Comparison of ENCODE assay signal across 24 cellular contexts in the genomic region with DNA sequence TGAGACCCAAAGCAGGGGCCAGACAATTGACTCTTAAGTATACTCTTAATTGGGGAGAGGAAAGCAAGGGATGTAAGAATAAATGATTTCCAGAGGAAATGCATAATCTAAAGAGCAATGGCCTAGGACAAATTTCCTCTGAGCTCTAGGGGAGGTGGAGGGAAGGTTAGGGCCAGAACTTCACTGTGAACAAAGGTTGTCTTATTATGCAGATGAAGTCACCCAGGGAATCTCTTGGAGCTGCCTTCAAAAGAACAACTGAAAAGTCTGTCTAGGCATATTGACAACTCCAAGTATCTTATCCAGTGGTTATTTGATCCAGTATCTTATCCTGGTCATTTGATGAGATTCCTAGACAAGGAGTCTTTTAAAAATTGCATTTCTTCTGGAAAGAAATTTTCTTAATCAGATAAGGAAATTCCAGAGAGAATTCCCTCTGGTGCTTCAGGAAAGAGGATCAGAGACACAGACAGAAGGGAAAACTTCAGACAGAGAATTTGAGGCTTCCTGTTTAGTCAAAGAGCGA. TPM values are rescaled to one million over a fixed set of nuclear protein-coding genes. Genes with fewer than 3 reads are reported as not detected.
A peak's percentile ranks its signal among the peaks of the same experiment; 100 is the strongest.
DNase-seq lines count a peak whose midpoint lies in the region; ATAC-seq, FAIRE-seq and TF ChIP-seq lines count a peak whose summit lies in the region.
"Had no signal": no experiment of that assay in that cellular context is flagged by ENCODE, and none has a peak within 500 bp of the region (broad histone marks: within the 10 kb centered on the region; RNA-seq: fewer than 3 reads in every experiment).

No MANE protein-coding gene starts in this region.

- H3K9me2 ChIP-seq in GM23338 (ENCODE audit: insufficient read depth), result no peaks in the 10 kb centered on the region

- no peaks in the 10 kb centered on the region; the same call in 1 of the 2 replicates for H4K20me1 ChIP-seq in GM23338 (replicated peaks; ENCODE audit: insufficient read depth)

- FAIRE-seq in GM19239 (lab: Jason Lieb, UNC), result peak; percentile 47
- FAIRE-seq: GM12892 had no signal

- no peak overlapping the region for H2AFZ ChIP-seq in GM23338

- intact Hi-C loops in uterus (cut with DNase I; ENCODE audit: low total_unique reads), result no loop called here

- peak overlapping the region; percentile 56; the same call in 1 of the 2 replicates for H3K27ac Mint-ChIP-seq in GM23338
- H3K27ac Mint-ChIP-seq: CD4-positive, alpha-beta memory T cell had no signal

- H3K27me3 ChIP-seq in GM23338 (ENCODE audit: insufficient read depth) (no peaks in the 10 kb centered on the region), NT2/D1 (ENCODE audit: insufficient read depth, insufficient read length) (no peaks in the 10 kb centered on the region), iPS-18a (ENCODE audit: control insufficient read depth, insufficient read depth, low read length) (no peaks in the 10 kb centered on the region), uterus (no peaks in the 10 kb centered on the region)

- H3K27ac ChIP-seq in GM23338 (ENCODE audit: low read depth), result no peak overlapping the region
- H3K27ac ChIP-seq in iPS-18a (ENCODE audit: low read length), result no peak overlapping the region
- H3K27ac ChIP-seq in uterus, result no peak overlapping the region

- TF ChIP-seq POLR2A in uterus (IDR thresholded peaks at IDR 0.05), result no peak

- H3K4me3 Mint-ChIP-seq in GM23338, result 0 out of 3 replicates have a peak overlapping the region, but pooled peaks have one; percentile 7

- DNase-seq in GM19239 (ENCODE audit: insufficient read length, low spot score) (no peak), GM23338 (ENCODE audit: low spot score) (peak; percentile 33), NT2/D1 (ENCODE audit: low read depth, low spot score) (peak; percentile 84), uterus (no peak), GM10266 (ENCODE audit: extremely low spot score) (no peak), cerebellar cortex (ENCODE audit: low spot score) (no peak), NCI-H2227 (lab: John Stamatoyannopoulos, UW; ENCODE audit: unreplicated experiment) (no peak)
- DNase-seq: C1 segment of cervical spinal cord; Calu3; CD4-positive, alpha-beta memory T cell; COR-L47; DMS53; DMS79 treated with DMSO at 0.1 percent for 48 hours; GF-D8; H7; HCEC 1CT had no signal

- H3K27me3 Mint-ChIP-seq in GM23338 (ENCODE audit: insufficient read depth, low read depth, poor library complexity), result no peaks in the 10 kb centered on the region
- H3K27me3 Mint-ChIP-seq: CD4-positive, alpha-beta memory T cell had no signal

- peaks cover 37% of the 10 kb centered on the region for H3K9me3 ChIP-seq in NT2/D1 (ENCODE audit: insufficient read depth, low read length)
- peaks cover 6% of the 10 kb centered on the region for H3K9me3 ChIP-seq in iPS-18a (ENCODE audit: control insufficient read depth, low read depth, low read length)
- H3K9me3 ChIP-seq in uterus, result no peaks in the 10 kb centered on the region

- H3K4me1 Mint-ChIP-seq in GM23338, result peaks cover 27% of the 10 kb centered on the region

- H3F3A ChIP-seq in GM23338 (replicated peaks; ENCODE audit: low read depth), result no peaks in the 10 kb centered on the region

- H3K9me3 Mint-ChIP-seq in GM23338, result peaks cover 30% of the 10 kb centered on the region; the same call in 2 of the 3 replicates

- H3K9ac ChIP-seq in NT2/D1 (ENCODE audit: insufficient read length, low read depth), result no peak overlapping the region
- H3K9ac ChIP-seq in iPS-18a (ENCODE audit: low read length), result no peak overlapping the region

- peak; percentile 38; the same call in 1 of the 3 replicates for ATAC-seq in GM23338

- TF ChIP-seq CTCF in GM23338 (conservative IDR thresholded peaks at IDR 0.05; ENCODE audit: low read depth in 2 of 2), result no peak
- no peak for TF ChIP-seq CTCF in uterus (IDR thresholded peaks at IDR 0.05)
- no peak for TF ChIP-seq CTCF in GM10266 (IDR thresholded peaks at IDR 0.05; ENCODE audit: control insufficient read depth, insufficient read depth, low read depth, missing control alignments)

- H3K4me1 ChIP-seq in GM23338 (ENCODE audit: insufficient read depth), result peaks cover 16% of the 10 kb centered on the region
- no peaks in the 10 kb centered on the region for H3K4me1 ChIP-seq in NT2/D1 (ENCODE audit: insufficient read depth, insufficient read length)
- H3K4me1 ChIP-seq in iPS-18a (ENCODE audit: control insufficient read depth, low read depth, low read length), result peaks cover 14% of the 10 kb centered on the region
- H3K4me1 ChIP-seq in uterus, result no peaks in the 10 kb centered on the region

- H3K36me3 ChIP-seq in GM23338 (ENCODE audit: insufficient read depth), result no peaks in the 10 kb centered on the region
- peaks cover 14% of the 10 kb centered on the region for H3K36me3 ChIP-seq in NT2/D1 (ENCODE audit: insufficient read depth, insufficient read length, low read length)
- peaks cover 4% of the 10 kb centered on the region for H3K36me3 ChIP-seq in iPS-18a (ENCODE audit: control insufficient read depth, low read depth, low read length)
- no peaks in the 10 kb centered on the region for H3K36me3 ChIP-seq in uterus

- peaks cover 50% of the 10 kb centered on the region for H3K36me3 Mint-ChIP-seq in GM23338 (ENCODE audit: low read depth)

- peaks cover 89% of the 10 kb centered on the region for H3K79me2 ChIP-seq in GM23338 (replicated peaks; ENCODE audit: insufficient read depth)

- H3K4me2 ChIP-seq in GM23338, result peak overlapping the region; percentile 50

- H3K4me3 ChIP-seq in GM23338 (0 out of 2 replicates have a peak overlapping the region, but pooled peaks have one; percentile 25), NT2/D1 (ENCODE audit: insufficient read length, low read depth) (no peak overlapping the region), iPS-18a (ENCODE audit: low read length) (peak overlapping the region; percentile 30), uterus (no peak overlapping the region)

TF ChIP-seq in GM23338, 12 proteins besides CTCF, POLR2A, EP300 and RAD21 (continues in another document):
- TF ChIP-seq, protein P1, sequence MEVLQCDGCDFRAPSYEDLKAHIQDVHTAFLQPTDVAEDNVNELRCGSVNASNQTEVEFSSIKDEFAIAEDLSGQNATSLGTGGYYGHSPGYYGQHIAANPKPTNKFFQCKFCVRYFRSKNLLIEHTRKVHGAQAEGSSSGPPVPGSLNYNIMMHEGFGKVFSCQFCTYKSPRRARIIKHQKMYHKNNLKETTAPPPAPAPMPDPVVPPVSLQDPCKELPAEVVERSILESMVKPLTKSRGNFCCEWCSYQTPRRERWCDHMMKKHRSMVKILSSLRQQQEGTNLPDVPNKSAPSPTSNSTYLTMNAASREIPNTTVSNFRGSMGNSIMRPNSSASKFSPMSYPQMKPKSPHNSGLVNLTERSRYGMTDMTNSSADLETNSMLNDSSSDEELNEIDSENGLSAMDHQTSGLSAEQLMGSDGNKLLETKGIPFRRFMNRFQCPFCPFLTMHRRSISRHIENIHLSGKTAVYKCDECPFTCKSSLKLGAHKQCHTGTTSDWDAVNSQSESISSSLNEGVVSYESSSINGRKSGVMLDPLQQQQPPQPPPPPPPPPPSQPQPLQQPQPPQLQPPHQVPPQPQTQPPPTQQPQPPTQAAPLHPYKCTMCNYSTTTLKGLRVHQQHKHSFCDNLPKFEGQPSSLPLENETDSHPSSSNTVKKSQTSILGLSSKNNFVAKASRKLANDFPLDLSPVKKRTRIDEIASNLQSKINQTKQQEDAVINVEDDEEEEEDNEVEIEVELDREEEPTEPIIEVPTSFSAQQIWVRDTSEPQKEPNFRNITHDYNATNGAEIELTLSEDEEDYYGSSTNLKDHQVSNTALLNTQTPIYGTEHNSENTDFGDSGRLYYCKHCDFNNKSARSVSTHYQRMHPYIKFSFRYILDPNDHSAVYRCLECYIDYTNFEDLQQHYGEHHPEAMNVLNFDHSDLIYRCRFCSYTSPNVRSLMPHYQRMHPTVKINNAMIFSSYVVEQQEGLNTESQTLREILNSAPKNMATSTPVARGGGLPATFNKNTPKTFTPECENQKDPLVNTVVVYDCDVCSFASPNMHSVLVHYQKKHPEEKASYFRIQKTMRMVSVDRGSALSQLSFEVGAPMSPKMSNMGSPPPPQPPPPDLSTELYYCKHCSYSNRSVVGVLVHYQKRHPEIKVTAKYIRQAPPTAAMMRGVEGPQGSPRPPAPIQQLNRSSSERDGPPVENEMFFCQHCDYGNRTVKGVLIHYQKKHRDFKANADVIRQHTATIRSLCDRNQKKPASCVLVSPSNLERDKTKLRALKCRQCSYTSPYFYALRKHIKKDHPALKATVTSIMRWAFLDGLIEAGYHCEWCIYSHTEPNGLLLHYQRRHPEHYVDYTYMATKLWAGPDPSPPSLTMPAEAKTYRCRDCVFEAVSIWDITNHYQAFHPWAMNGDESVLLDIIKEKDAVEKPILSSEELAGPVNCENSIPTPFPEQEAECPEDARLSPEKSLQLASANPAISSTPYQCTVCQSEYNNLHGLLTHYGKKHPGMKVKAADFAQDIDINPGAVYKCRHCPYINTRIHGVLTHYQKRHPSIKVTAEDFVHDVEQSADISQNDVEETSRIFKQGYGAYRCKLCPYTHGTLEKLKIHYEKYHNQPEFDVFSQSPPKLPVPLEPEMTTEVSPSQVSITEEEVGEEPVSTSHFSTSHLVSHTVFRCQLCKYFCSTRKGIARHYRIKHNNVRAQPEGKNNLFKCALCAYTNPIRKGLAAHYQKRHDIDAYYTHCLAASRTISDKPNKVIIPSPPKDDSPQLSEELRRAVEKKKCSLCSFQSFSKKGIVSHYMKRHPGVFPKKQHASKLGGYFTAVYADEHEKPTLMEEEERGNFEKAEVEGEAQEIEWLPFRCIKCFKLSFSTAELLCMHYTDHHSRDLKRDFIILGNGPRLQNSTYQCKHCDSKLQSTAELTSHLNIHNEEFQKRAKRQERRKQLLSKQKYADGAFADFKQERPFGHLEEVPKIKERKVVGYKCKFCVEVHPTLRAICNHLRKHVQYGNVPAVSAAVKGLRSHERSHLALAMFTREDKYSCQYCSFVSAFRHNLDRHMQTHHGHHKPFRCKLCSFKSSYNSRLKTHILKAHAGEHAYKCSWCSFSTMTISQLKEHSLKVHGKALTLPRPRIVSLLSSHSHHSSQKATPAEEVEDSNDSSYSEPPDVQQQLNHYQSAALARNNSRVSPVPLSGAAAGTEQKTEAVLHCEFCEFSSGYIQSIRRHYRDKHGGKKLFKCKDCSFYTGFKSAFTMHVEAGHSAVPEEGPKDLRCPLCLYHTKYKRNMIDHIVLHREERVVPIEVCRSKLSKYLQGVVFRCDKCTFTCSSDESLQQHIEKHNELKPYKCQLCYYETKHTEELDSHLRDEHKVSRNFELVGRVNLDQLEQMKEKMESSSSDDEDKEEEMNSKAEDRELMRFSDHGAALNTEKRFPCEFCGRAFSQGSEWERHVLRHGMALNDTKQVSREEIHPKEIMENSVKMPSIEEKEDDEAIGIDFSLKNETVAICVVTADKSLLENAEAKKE (CRISPR knock-in tag; IDR thresholded peaks at IDR 0.05), result peak; percentile 81

RNA-seq across cellular contexts. Expression of a gene that starts 16.5 kb away (rescaled TPM):
- 9.0 and 9.3 TPM in 2 replicates for total RNA-seq in GM23338 (2014; rRNA removed; shearing (Covaris generic))
- 22.0 and 22.6 TPM in 2 replicates for polyA plus RNA-seq in GM23338 (2016; fragmentation: Nextera tagmentation; extraction: Ambion mirVana)
- 1 to 10 TPM; 3.6 to 7.5 (median 7.1) TPM for total RNA-seq in uterus

RNA-seq across cellular contexts. Expression of a gene that starts 20.0 kb away (rescaled TPM):
- total RNA-seq in GM23338 (2014; rRNA removed; shearing (Covaris generic)), result 9.7 and 13.7 TPM in 2 replicates
- polyA plus RNA-seq in GM23338 (2016; fragmentation: Nextera tagmentation; extraction: Ambion mirVana), result 0.39 and 0.80 TPM in 2 replicates
- 10 to 100 TPM in 2 of 4 donors, 1 to 10 TPM in 1, not detected in 1; 9.4 to 34.9 (median 14.9) TPM for total RNA-seq in uterus
- polyA plus RNA-seq: CD4-positive, alpha-beta memory T cell had no signal

RNA-seq across cellular contexts. Expression of a gene that starts 32.3 kb away (rescaled TPM):
- 0.38 TPM in 1 of 2 replicates, not detected in the other for total RNA-seq in GM23338 (2014; rRNA removed; shearing (Covaris generic))
- polyA plus RNA-seq in GM23338 (2016; fragmentation: Nextera tagmentation; extraction: Ambion mirVana), result not detected in 2 replicates
- total RNA-seq in uterus, result not detected
- total RNA-seq: A172; A673; Calu3; CD4-positive, alpha-beta memory T cell; Daoy; G401; H1; H7 had no signal
- polyA plus RNA-seq: BJ; CD4-positive, alpha-beta memory T cell; H1 had no signal

Comparison
In these comparisons a context has a peak if more than half of its experiments do, and no peak if none do; other contexts are left out.
1. DNase-seq: peak in GM23338 (single experiment) and NT2/D1 (single experiment); none in GM19239 (single experiment), uterus (0 of 2), GM10266 (single experiment), cerebellar cortex (single experiment) and NCI-H2227 (single experiment).
2. H3K4me3 ChIP-seq: peak in GM23338 (single experiment) and iPS-18a (single experiment); none in NT2/D1 (single experiment) and uterus (0 of 2).